14 cellular contexts compared by ENCODE assay signal in the genomic region with DNA sequence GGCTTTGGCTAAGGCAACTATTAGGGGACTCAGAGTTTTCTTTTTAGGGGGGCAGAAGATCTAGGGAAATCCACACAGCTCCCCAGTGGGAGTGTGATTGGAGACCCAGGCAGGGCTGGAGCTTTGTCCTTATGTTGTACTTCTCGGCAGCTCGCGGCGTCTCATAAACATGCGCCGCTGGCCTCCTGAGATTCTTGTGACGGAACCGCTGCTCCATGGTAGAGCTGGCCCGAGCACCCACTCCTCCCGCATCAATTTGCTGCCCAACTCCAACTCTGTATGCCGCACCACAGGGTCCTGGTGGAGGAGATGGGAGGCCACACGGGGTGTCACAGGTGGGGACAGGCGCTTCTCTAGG.
DNase-seq lines count a peak whose midpoint lies in the region; ATAC-seq and TF ChIP-seq lines count a peak whose summit lies in the region.
"Had no signal": no experiment of that assay in that cellular context is flagged by ENCODE, and none has a peak within 500 bp of the region (broad histone marks: within the 10 kb centered on the region; RNA-seq: fewer than 3 reads in every experiment).

No MANE protein-coding gene starts in this region.

- no peaks in the 10 kb centered on the region for H3K27me3 ChIP-seq in upper lobe of right lung
- H3K27me3 ChIP-seq in effector memory CD4-positive, alpha-beta T cell (replicated peaks; ENCODE audit: control insufficient read depth, insufficient read depth, low read length, poor library complexity, severe bottlenecking), result no peaks in the 10 kb centered on the region

- H3K4me1 ChIP-seq in upper lobe of right lung, result peaks cover 47% of the 10 kb centered on the region
- no peaks in the 10 kb centered on the region for H3K4me1 ChIP-seq in effector memory CD4-positive, alpha-beta T cell (ENCODE audit: control insufficient read depth, insufficient read depth, low read length, poor library complexity, severe bottlenecking)
- H3K4me1 ChIP-seq: parathyroid adenoma had no signal

- H3K4me3 Mint-ChIP-seq in activated T-cell treated with anti-CD3 and anti-CD28 coated beads, Interleukin-2, amount 50 U/mL, for 24 hours, result peak overlapping the region; percentile 1
- H3K4me3 Mint-ChIP-seq in activated T-cell treated with anti-CD3 and anti-CD28 coated beads, Interleukin-2, amount 50 U/mL, for 4 hours, result no peak overlapping the region
- peak overlapping the region in 6 of 8 donors; percentile 19 to 71 (median 38) for H3K4me3 Mint-ChIP-seq in naive B cell

- H3K9me3 Mint-ChIP-seq in activated T-cell treated with anti-CD3 and anti-CD28 coated beads, Interleukin-2, amount 50 U/mL, for 24 hours, result no peaks in the 10 kb centered on the region
- H3K9me3 Mint-ChIP-seq in activated T-cell treated with anti-CD3 and anti-CD28 coated beads, Interleukin-2, amount 50 U/mL, for 4 hours, result no peaks in the 10 kb centered on the region
- H3K9me3 Mint-ChIP-seq in naive B cell, result peaks cover 0 to 3% (median 0%) of the 10 kb centered on the region in 7 donors

- H3K36me3 Mint-ChIP-seq in activated T-cell treated with anti-CD3 and anti-CD28 coated beads, Interleukin-2, amount 50 U/mL, for 24 hours (ENCODE audit: low read depth), result peaks cover 84% of the 10 kb centered on the region
- H3K36me3 Mint-ChIP-seq in activated T-cell treated with anti-CD3 and anti-CD28 coated beads, Interleukin-2, amount 50 U/mL, for 4 hours (ENCODE audit: insufficient read depth), result peaks cover 16% of the 10 kb centered on the region
- H3K36me3 Mint-ChIP-seq in naive B cell, result peaks cover 0 to 3% of the 10 kb centered on the region in 2 donors

- intact Hi-C loops in upper lobe of right lung (cut with DNase I), result no loop called here

- peaks cover 76% of the 10 kb centered on the region for H3K4me1 Mint-ChIP-seq in activated T-cell treated with anti-CD3 and anti-CD28 coated beads, Interleukin-2, amount 50 U/mL, for 24 hours (ENCODE audit: low read depth)
- H3K4me1 Mint-ChIP-seq in activated T-cell treated with anti-CD3 and anti-CD28 coated beads, Interleukin-2, amount 50 U/mL, for 4 hours (ENCODE audit: low read depth), result peaks cover 59% of the 10 kb centered on the region
- peaks cover 70 to 83% (median 78%) of the 10 kb centered on the region in 3 donors for H3K4me1 Mint-ChIP-seq in naive B cell

- no peaks in the 10 kb centered on the region for H3K36me3 ChIP-seq in upper lobe of right lung
- no peaks in the 10 kb centered on the region for H3K36me3 ChIP-seq in effector memory CD4-positive, alpha-beta T cell (ENCODE audit: control insufficient read depth, insufficient read depth, low read length)

- peak overlapping the region; percentile 43 for H3K27ac ChIP-seq in upper lobe of right lung
- H3K27ac ChIP-seq in effector memory CD4-positive, alpha-beta T cell (ENCODE audit: insufficient read depth, low read length, poor library complexity, severe bottlenecking), result no peak overlapping the region
- H3K27ac ChIP-seq: parathyroid adenoma had no signal

- H3K27me3 Mint-ChIP-seq in activated T-cell treated with anti-CD3 and anti-CD28 coated beads, Interleukin-2, amount 50 U/mL, for 24 hours, result no peaks in the 10 kb centered on the region
- no peaks in the 10 kb centered on the region for H3K27me3 Mint-ChIP-seq in activated T-cell treated with anti-CD3 and anti-CD28 coated beads, Interleukin-2, amount 50 U/mL, for 4 hours (ENCODE audit: low read depth)
- H3K27me3 Mint-ChIP-seq in naive B cell, result no peaks in the 10 kb centered on the region

- ATAC-seq in activated T-cell treated with anti-CD3 and anti-CD28 coated beads, Interleukin-2, amount 50 U/mL, for 4 hours, result no peak
- no peak for ATAC-seq in naive B cell (ENCODE audit: low read depth in 2 of 2)
- no peak for ATAC-seq in upper lobe of right lung
- ATAC-seq in HG02973 (IDR thresholded peaks at IDR 0.05; ENCODE audit: unreplicated experiment), result no peak

- peak overlapping the region; percentile 98 for H3K27ac Mint-ChIP-seq in activated T-cell treated with anti-CD3 and anti-CD28 coated beads, Interleukin-2, amount 50 U/mL, for 24 hours
- peak overlapping the region; percentile 71 to 97 (median 86) for H3K27ac Mint-ChIP-seq in naive B cell

- no peak for DNase-seq in activated T-cell treated with anti-CD3 and anti-CD28 coated beads, Interleukin-2, amount 50 U/mL, for 24 hours
- DNase-seq in activated T-cell treated with anti-CD3 and anti-CD28 coated beads, Interleukin-2, amount 50 U/mL, for 4 hours, result no peak
- DNase-seq in ecto neural progenitor cell (ENCODE audit: low spot score), result peak; percentile 44
- no peak for DNase-seq in naive B cell
- DNase-seq in upper lobe of right lung, result no peak
- no peak for DNase-seq in effector memory CD4-positive, alpha-beta T cell
- DNase-seq in GM10266 (ENCODE audit: extremely low spot score), result no peak
- DNase-seq: activated effector memory CD4-positive, alpha-beta T cell treated with anti-CD3 and anti-CD28 coated beads, Interleukin-2, amount 50 U/mL, for 16 hours; DMS79 treated with DMSO at 0.1 percent for 48 hours; GOT3; NCI-H510A treated with DMSO at 0.1 percent for 48 hours; stimulated activated CD4-positive, alpha-beta T cell treated with anti-CD3 and anti-CD28 coated beads, Interleukin-4, amount 100 ng/mL, for 1 hour had no signal

- no peak overlapping the region for H3K4me3 ChIP-seq in upper lobe of right lung
- H3K4me3 ChIP-seq in effector memory CD4-positive, alpha-beta T cell (ENCODE audit: insufficient read depth, low read depth, low read length, poor library complexity, severe bottlenecking), result no peak overlapping the region

- no peak for TF ChIP-seq CTCF in upper lobe of right lung (IDR thresholded peaks at IDR 0.05)
- TF ChIP-seq CTCF in GM10266 (IDR thresholded peaks at IDR 0.05; ENCODE audit: control insufficient read depth, insufficient read depth, low read depth, missing control alignments), result no peak

- H3K9me3 ChIP-seq in upper lobe of right lung, result no peaks in the 10 kb centered on the region
- no peaks in the 10 kb centered on the region for H3K9me3 ChIP-seq in effector memory CD4-positive, alpha-beta T cell (ENCODE audit: control insufficient read depth, low read length)
